In genomic region chr1:67752306-67752705, GRCh38 we compare ENCODE assay signal across 1 cellular context.
TF ChIP-seq lines count a peak whose summit lies in the region.

No MANE protein-coding gene starts in this region.

TF ChIP-seq in K562, 482 proteins besides CTCF, POLR2A, EP300 and RAD21 (continued from another document):
- TF ChIP-seq PHF8 (IDR thresholded peaks at IDR 0.05; ENCODE audit: borderline replicate concordance, low read length) = no peak
- TF ChIP-seq SIX5 (IDR thresholded peaks at IDR 0.05; ENCODE audit: borderline replicate concordance in 1 of 2, insufficient read depth in 1 of 2, low read depth in 1 of 2, low read length in 2 of 2) = 0 out of 4 replicates have a peak, but pooled peaks of 1 of the 2 experiments have one; percentile 4
